Comparison of ENCODE assay signal across 8 cellular contexts in the genomic region with DNA sequence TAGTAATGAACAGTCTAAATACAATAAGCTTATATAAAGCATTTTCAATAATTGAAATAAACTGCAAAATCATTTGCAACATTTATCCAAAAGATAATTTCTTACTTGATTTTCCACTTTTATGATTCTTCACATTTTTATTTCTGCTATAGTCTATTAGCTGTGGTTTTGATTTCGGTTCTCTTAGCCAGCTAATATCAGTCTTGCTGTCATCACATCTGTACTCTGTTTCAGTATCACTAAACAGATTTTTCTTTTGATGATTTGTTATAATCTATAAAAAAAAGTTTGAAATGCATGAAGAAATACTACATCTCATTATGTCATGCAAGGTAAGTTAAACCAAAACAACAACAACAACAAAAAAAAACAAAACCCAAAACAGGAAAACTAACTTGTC.
"Had no signal": no experiment of that assay in that cellular context is flagged by ENCODE, and none has a peak within 500 bp of the region (broad histone marks: within the 10 kb centered on the region; RNA-seq: fewer than 3 reads in every experiment).

No MANE protein-coding gene starts in this region.

- H3K27ac ChIP-seq: GM23248, HL-60 had no signal

- DNase-seq: GM23248, GOT3, H7, HCEC 1CT, IMR-90, KG1 had no signal

- ATAC-seq: K562 had no signal

- H3K4me3 ChIP-seq: GM23248, K562 had no signal

- FAIRE-seq: K562 had no signal
